19 cellular contexts compared by ENCODE assay signal in the genomic region with DNA sequence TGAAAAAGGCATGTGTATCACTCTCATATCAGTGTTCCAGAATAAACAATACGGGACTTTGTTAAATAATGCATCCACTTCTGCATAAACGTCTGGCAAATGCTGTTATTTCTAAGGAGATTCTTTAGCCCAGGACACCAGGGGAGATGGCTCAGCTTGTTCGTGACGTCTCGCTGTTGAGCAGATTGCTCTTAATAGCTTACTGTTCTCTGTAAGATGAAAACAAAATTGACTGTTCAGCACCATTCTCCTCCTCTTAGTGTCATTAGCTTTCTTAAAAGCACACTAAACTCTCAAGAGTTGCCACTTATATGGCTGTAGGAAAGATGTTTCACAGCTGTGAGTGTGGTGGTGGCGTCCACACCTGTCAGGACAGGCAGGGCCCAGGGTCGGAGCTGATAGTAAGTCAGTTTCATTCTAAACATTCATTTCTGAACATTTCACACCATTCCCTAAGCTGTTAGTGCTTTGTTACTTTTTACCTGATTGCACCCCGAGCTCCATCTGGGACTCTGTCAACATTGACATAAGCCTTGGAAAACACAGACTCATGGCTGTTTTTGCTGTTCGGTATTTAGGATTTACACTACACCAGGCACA.
DNase-seq lines count a peak whose midpoint lies in the region; ATAC-seq and TF ChIP-seq lines count a peak whose summit lies in the region.
"Had no signal": no experiment of that assay in that cellular context is flagged by ENCODE, and none has a peak within 500 bp of the region (broad histone marks: within the 10 kb centered on the region; RNA-seq: fewer than 3 reads in every experiment).

No MANE protein-coding gene starts in this region.

- H3K9me3 ChIP-seq in neural cell (ENCODE audit: low read length), result no peaks in the 10 kb centered on the region
- H3K9me3 ChIP-seq: left lung, upper lobe of left lung had no signal

- ATAC-seq in HG02571 (IDR thresholded peaks at IDR 0.05; ENCODE audit: unreplicated experiment) (no peak), Right ventricle myocardium inferior (no peak)
- ATAC-seq: left lung, right cardiac atrium had no signal

- TF ChIP-seq CTCF in dorsolateral prefrontal cortex (IDR thresholded peaks at IDR 0.05 in 54 of 56, conservative IDR thresholded peaks at IDR 0.05 in 2 of 56; ENCODE audit: low read depth in 1 of 56, partially characterized antibody in 56 of 56) (no peak), neural cell (IDR thresholded peaks at IDR 0.05; ENCODE audit: poor library complexity, severe bottlenecking) (no peak), GM10266 (IDR thresholded peaks at IDR 0.05; ENCODE audit: control insufficient read depth, insufficient read depth, low read depth, missing control alignments) (no peak)

- peak overlapping the region; percentile 46 for H3K9ac ChIP-seq in neural cell (ENCODE audit: low read length)
- H3K9ac ChIP-seq: KMS-11 had no signal

- no peaks in the 10 kb centered on the region for H3K9me2 ChIP-seq in neural cell (ENCODE audit: insufficient read depth, low read length)

- H3F3A ChIP-seq in neural cell (ENCODE audit: insufficient read depth, low read length, poor library complexity, severe bottlenecking), result no peaks in the 10 kb centered on the region

- no peaks in the 10 kb centered on the region for H3K36me3 ChIP-seq in neural cell (ENCODE audit: insufficient read depth, low read length)
- H3K36me3 ChIP-seq: left lung, upper lobe of left lung had no signal

- intact Hi-C loops in dorsolateral prefrontal cortex (cut with DNase I), result no loop called here
- intact Hi-C loops in Right ventricle myocardium inferior (cut with DNase I), result no loop called here

- H3K27ac ChIP-seq in dorsolateral prefrontal cortex (peak overlapping the region in 30 of 59 donors; percentile 1 to 79 (median 50)), neural cell (ENCODE audit: low read length) (peak overlapping the region; percentile 72)
- H3K27ac ChIP-seq: KMS-11, left lung, upper lobe of left lung had no signal

- H3K79me2 ChIP-seq in neural cell (replicated peaks; ENCODE audit: insufficient read depth, low read length), result no peaks in the 10 kb centered on the region

- H3K27me3 ChIP-seq in dorsolateral prefrontal cortex (no peaks in the 10 kb centered on the region), neural cell (ENCODE audit: insufficient read depth, low read depth, low read length) (no peaks in the 10 kb centered on the region)
- H3K27me3 ChIP-seq: left lung, upper lobe of left lung had no signal

- peak overlapping the region; percentile 56 for H3K4me2 ChIP-seq in neural cell (ENCODE audit: low read length)
- H3K4me2 ChIP-seq: KMS-11 had no signal

- peak; percentile 24 for TF ChIP-seq RAD21 in neural cell (conservative IDR thresholded peaks at IDR 0.05)

- H3K4me3 ChIP-seq in dorsolateral prefrontal cortex, result peak overlapping the region in 10 of 59 donors; percentile 1 to 26 (median 18)
- peak overlapping the region; percentile 38 for H3K4me3 ChIP-seq in neural cell (ENCODE audit: low read length)
- H3K4me3 ChIP-seq: left lung, upper lobe of left lung had no signal

- TF ChIP-seq EP300 in neural cell (conservative IDR thresholded peaks at IDR 0.05; ENCODE audit: poor library complexity, severe bottlenecking), result peak; percentile 91

- H2AFZ ChIP-seq in neural cell (ENCODE audit: low read depth, low read length), result no peak overlapping the region

- H4K20me1 ChIP-seq in neural cell (ENCODE audit: insufficient read depth), result no peaks in the 10 kb centered on the region

- peak; percentile 22 for DNase-seq in NCI-H128 (lab: John Stamatoyannopoulos, UW; ENCODE audit: unreplicated experiment)
- peak; percentile 76 for DNase-seq in NCI-H2171 treated with DMSO at 0.1 percent for 48 hours (lab: John Stamatoyannopoulos, UW)
- no peak for DNase-seq in dorsolateral prefrontal cortex
- DNase-seq in GM10266 (ENCODE audit: extremely low spot score), result no peak
- DNase-seq in NCI-H446 (lab: John Stamatoyannopoulos, UW), result no peak
- no peak for DNase-seq in Right ventricle myocardium inferior (ENCODE audit: missing footprints)
- DNase-seq: activated CD4-positive, alpha-beta T cell treated with anti-CD3 and anti-CD28 coated beads, Interleukin-2, amount 50 U/mL, for 48 hours; activated gamma-delta T cell treated with Interleukin-2 at 50 U/mL for 16 hours; activated T-cell treated with anti-CD3 and anti-CD28 coated beads for 4 hours; CD8-positive, alpha-beta memory T cell; GOT3; left lung; NCI-H526; nucleus accumbens; right cardiac atrium; upper lobe of left lung had no signal

TF ChIP-seq in neural cell, 6 proteins besides CTCF, POLR2A, EP300 and RAD21:
- TF ChIP-seq REST (IDR thresholded peaks at IDR 0.05; ENCODE audit: borderline replicate concordance), result peak; percentile 57
- TF ChIP-seq POLR2AphosphoS5 (IDR thresholded peaks at IDR 0.05), result peak; percentile 87
- TF ChIP-seq TAF1 (IDR thresholded peaks at IDR 0.05; ENCODE audit: low read depth), result no peak
- TF ChIP-seq MXI1 (conservative IDR thresholded peaks at IDR 0.05; ENCODE audit: poor library complexity, severe bottlenecking), result no peak
- peak; percentile 33 for TF ChIP-seq SMC3 (conservative IDR thresholded peaks at IDR 0.05; ENCODE audit: poor library complexity)

Comparison
In these comparisons a context has a peak if more than half of its experiments do, and no peak if none do; other contexts are left out.
1. DNase-seq: peak in NCI-H128 (single experiment) and NCI-H2171 treated with DMSO at 0.1 percent for 48 hours (single experiment); none in dorsolateral prefrontal cortex (0 of 10), GM10266 (single experiment), NCI-H446 (0 of 2) and Right ventricle myocardium inferior (single experiment).